9 cellular contexts compared by ENCODE assay signal in the genomic region with DNA sequence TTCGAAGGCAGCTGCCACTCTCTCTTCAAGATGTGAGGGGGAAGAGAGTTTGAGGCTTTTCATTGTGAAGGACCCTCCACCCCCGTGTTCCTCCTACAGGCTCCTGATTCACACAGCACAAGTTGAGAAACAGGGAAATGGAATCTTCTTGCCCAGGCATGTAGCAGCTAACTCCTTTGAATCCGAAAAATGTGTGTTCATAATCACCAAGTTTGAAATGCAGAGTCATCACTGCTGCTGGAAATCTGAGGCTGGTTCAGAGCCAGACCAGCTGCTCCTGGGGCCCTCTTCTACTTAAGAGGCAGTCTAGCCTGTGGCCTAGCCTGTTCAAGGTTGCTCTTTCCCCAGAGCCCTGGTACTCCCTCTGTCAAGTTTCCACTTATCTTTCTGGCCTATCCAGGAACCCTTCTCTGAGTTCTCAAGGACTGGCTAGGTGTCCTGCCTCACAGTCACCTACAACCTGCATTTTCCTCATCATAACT. TPM values are rescaled to one million over a fixed set of nuclear protein-coding genes. Genes with fewer than 3 reads are reported as not detected.
DNase-seq lines count a peak whose midpoint lies in the region; ATAC-seq, FAIRE-seq and TF ChIP-seq lines count a peak whose summit lies in the region.
"Had no signal": no experiment of that assay in that cellular context is flagged by ENCODE, and none has a peak within 500 bp of the region (broad histone marks: within the 10 kb centered on the region; RNA-seq: fewer than 3 reads in every experiment).

No MANE protein-coding gene starts in this region.

- ATAC-seq in natural killer cell treated with Interleukin-12 subunit alpha and Interleukin-12 subunit beta and Interleukin-15 and Interleukin-18, amount 100 ng/mL, for 72 hours = no peak
- ATAC-seq in activated CD4-positive, alpha-beta T cell treated with anti-CD3 and anti-CD28 coated beads for 36 hours = no peak
- ATAC-seq: left lobe of liver had no signal

- peaks cover 21% of the 10 kb centered on the region for H3K36me3 Mint-ChIP-seq in natural killer cell treated with Interleukin-12 subunit alpha and Interleukin-12 subunit beta and Interleukin-15 and Interleukin-18, amount 100 ng/mL, for 72 hours
- peaks cover 21% of the 10 kb centered on the region for H3K36me3 Mint-ChIP-seq in activated CD4-positive, alpha-beta T cell treated with anti-CD3 and anti-CD28 coated beads for 36 hours (ENCODE audit: low read depth)

- H3K27ac Mint-ChIP-seq in natural killer cell treated with Interleukin-12 subunit alpha and Interleukin-12 subunit beta and Interleukin-15 and Interleukin-18, amount 100 ng/mL, for 72 hours = peak overlapping the region in 1 of 2 donors; percentile 34
- H3K27ac Mint-ChIP-seq in activated CD4-positive, alpha-beta T cell treated with anti-CD3 and anti-CD28 coated beads for 36 hours = no peak overlapping the region

- no peak for FAIRE-seq in GM12891 (lab: Jason Lieb, UNC)

- TF ChIP-seq POLR2A in GM12891 (IDR thresholded peaks at IDR 0.05; ENCODE audit: low read depth, low read length) = no peak

- CTCF ChIA-PET in activated CD4-positive, alpha-beta T cell treated with anti-CD3 and anti-CD28 coated beads for 36 hours (lab: Charles Lee) = interaction anchor here (0.8 to 2.0 kb wide), 6 partner anchors 11 to 227 kb away, joined by 3 to 4 read pairs (median 3); no protein-coding TSS in a partner anchor

- POLR2A ChIA-PET in activated CD4-positive, alpha-beta T cell treated with anti-CD3 and anti-CD28 coated beads for 36 hours (lab: Charles Lee) = no interaction called here

- intact Hi-C loops in activated CD4-positive, alpha-beta T cell treated with anti-CD3 and anti-CD28 coated beads for 36 hours (cut with DNase I, micrococcal nuclease) = no loop called here

- H3K4me1 Mint-ChIP-seq in natural killer cell treated with Interleukin-12 subunit alpha and Interleukin-12 subunit beta and Interleukin-15 and Interleukin-18, amount 100 ng/mL, for 72 hours (ENCODE audit: low read depth in 2 of 2) = no peaks in the 10 kb centered on the region
- H3K4me1 Mint-ChIP-seq in activated CD4-positive, alpha-beta T cell treated with anti-CD3 and anti-CD28 coated beads for 36 hours = peaks cover 7% of the 10 kb centered on the region

- DNase-seq in AG09319 (ENCODE audit: extremely low read depth, low read depth) = peak; percentile 91
- DNase-seq in NCI-H2171 (lab: John Stamatoyannopoulos, UW) = peak; percentile 76
- DNase-seq in dermis blood vessel endothelial cell = peak; percentile 19
- peak; percentile 88 for DNase-seq in non-pigmented ciliary epithelial cell (ENCODE audit: low read depth)
- DNase-seq in NCI-H2081 treated with DMSO at 0.1 percent for 48 hours (lab: John Stamatoyannopoulos, UW) = no peak
- no peak for DNase-seq in GM12891 (ENCODE audit: insufficient read length, low spot score)
- DNase-seq in natural killer cell treated with Interleukin-12 subunit alpha and Interleukin-12 subunit beta and Interleukin-15 and Interleukin-18, amount 100 ng/mL, for 72 hours (ENCODE audit: low spot score) = no peak
- no peak for DNase-seq in activated CD4-positive, alpha-beta T cell treated with anti-CD3 and anti-CD28 coated beads for 36 hours

- H3K9me3 Mint-ChIP-seq in natural killer cell treated with Interleukin-12 subunit alpha and Interleukin-12 subunit beta and Interleukin-15 and Interleukin-18, amount 100 ng/mL, for 72 hours = peaks cover 7% of the 10 kb centered on the region
- H3K9me3 Mint-ChIP-seq in activated CD4-positive, alpha-beta T cell treated with anti-CD3 and anti-CD28 coated beads for 36 hours (ENCODE audit: low read depth) = peaks cover 10% of the 10 kb centered on the region

- H3K4me3 Mint-ChIP-seq in natural killer cell treated with Interleukin-12 subunit alpha and Interleukin-12 subunit beta and Interleukin-15 and Interleukin-18, amount 100 ng/mL, for 72 hours = no peak overlapping the region
- no peak overlapping the region for H3K4me3 Mint-ChIP-seq in activated CD4-positive, alpha-beta T cell treated with anti-CD3 and anti-CD28 coated beads for 36 hours

- no peaks in the 10 kb centered on the region for H3K27me3 Mint-ChIP-seq in natural killer cell treated with Interleukin-12 subunit alpha and Interleukin-12 subunit beta and Interleukin-15 and Interleukin-18, amount 100 ng/mL, for 72 hours
- no peaks in the 10 kb centered on the region for H3K27me3 Mint-ChIP-seq in activated CD4-positive, alpha-beta T cell treated with anti-CD3 and anti-CD28 coated beads for 36 hours

- no peak; the same call in 1 of the 2 replicates for TF ChIP-seq CTCF in AG09319 (IDR thresholded peaks at IDR 0.05; ENCODE audit: low read depth, low read length)

TF ChIP-seq in GM12891, 5 proteins besides CTCF, POLR2A, EP300 and RAD21:
- TF ChIP-seq SPI1 (IDR thresholded peaks at IDR 0.05; ENCODE audit: low read depth, low read length) (no peak), PAX5 (IDR thresholded peaks at IDR 0.05; ENCODE audit: insufficient read depth, low read length, severe bottlenecking) (no peak), POLR2AphosphoS5 (IDR thresholded peaks at IDR 0.05; ENCODE audit: low read depth, low read length) (no peak), POU2F2 (IDR thresholded peaks at IDR 0.05; ENCODE audit: low read depth, low read length) (no peak), TAF1 (IDR thresholded peaks at IDR 0.05; ENCODE audit: low read depth, low read length) (no peak)

RNA-seq across cellular contexts. Expression of a gene that starts 28.7 kb away (rescaled TPM):
- 14.3 and 21.8 TPM in 2 replicates for total RNA-seq in dermis blood vessel endothelial cell
- polyA plus RNA-seq in GM12891 (2012; ENCODE audit: low read depth, missing spikeins) = 7.4 TPM
- total RNA-seq in natural killer cell treated with Interleukin-12 subunit alpha and Interleukin-12 subunit beta and Interleukin-15 and Interleukin-18, amount 100 ng/mL, for 72 hours = 10 to 100 TPM in 1 of 2 donors, 1 to 10 TPM in 1; 5.8 to 11.6 TPM
- total RNA-seq in activated CD4-positive, alpha-beta T cell treated with anti-CD3 and anti-CD28 coated beads for 36 hours = 1 to 10 TPM; 7.4 to 9.0 TPM

RNA-seq across cellular contexts. Expression of a gene that starts 28.9 kb away (rescaled TPM):
- total RNA-seq in dermis blood vessel endothelial cell = 20.3 and 21.1 TPM in 2 replicates
- 16.8 TPM for polyA plus RNA-seq in GM12891 (2012; ENCODE audit: low read depth, missing spikeins)
- 10 to 100 TPM; 17.4 to 25.8 TPM for total RNA-seq in natural killer cell treated with Interleukin-12 subunit alpha and Interleukin-12 subunit beta and Interleukin-15 and Interleukin-18, amount 100 ng/mL, for 72 hours
- total RNA-seq in activated CD4-positive, alpha-beta T cell treated with anti-CD3 and anti-CD28 coated beads for 36 hours = 10 to 100 TPM; 25.7 to 33.3 TPM

RNA-seq across cellular contexts. Expression of a gene that starts 53.4 kb away (rescaled TPM):
- total RNA-seq in dermis blood vessel endothelial cell = 27.4 and 29.4 TPM in 2 replicates
- 3.1 TPM for polyA plus RNA-seq in GM12891 (2012; ENCODE audit: low read depth, missing spikeins)
- total RNA-seq in natural killer cell treated with Interleukin-12 subunit alpha and Interleukin-12 subunit beta and Interleukin-15 and Interleukin-18, amount 100 ng/mL, for 72 hours = 1 to 10 TPM; 7.5 to 9.0 TPM
- total RNA-seq in activated CD4-positive, alpha-beta T cell treated with anti-CD3 and anti-CD28 coated beads for 36 hours = 1 to 10 TPM; 4.6 to 5.6 TPM

Comparison
In these comparisons a context has a peak if more than half of its experiments do, and no peak if none do; other contexts are left out.
1. DNase-seq: peak in AG09319 (single experiment), NCI-H2171 (single experiment), dermis blood vessel endothelial cell (single experiment) and non-pigmented ciliary epithelial cell (single experiment); none in NCI-H2081 treated with DMSO at 0.1 percent for 48 hours (single experiment), GM12891 (single experiment), natural killer cell treated with Interleukin-12 subunit alpha and Interleukin-12 subunit beta and Interleukin-15 and Interleukin-18, amount 100 ng/mL, for 72 hours (single experiment) and activated CD4-positive, alpha-beta T cell treated with anti-CD3 and anti-CD28 coated beads for 36 hours (single experiment).